8 cellular contexts compared by ENCODE assay signal in genomic region chr17:7560172-7561027, GRCh38. TPM values are rescaled to one million over a fixed set of nuclear protein-coding genes. Genes with fewer than 3 reads are reported as not detected.
DNase-seq lines count a peak whose midpoint lies in the region; ATAC-seq, FAIRE-seq and TF ChIP-seq lines count a peak whose summit lies in the region.

No MANE protein-coding gene starts in this region.

- H3K27me3 ChIP-seq in SJCRH30 (no peaks in the 10 kb centered on the region), GM12878 (replicated peaks in 1 of 2; ENCODE audit: control insufficient read depth in 2 of 2, insufficient read depth in 2 of 2, low read length in 1 of 2) (no peaks in the 10 kb centered on the region), smooth muscle cell (ENCODE audit: low read depth) (no peaks in the 10 kb centered on the region)

- H3K4me1 ChIP-seq in SJCRH30: 0 out of 2 replicates have a peak, but pooled peaks cover 5% of the 10 kb centered on the region
- H3K4me1 ChIP-seq in GM12878 (ENCODE audit: control insufficient read depth, insufficient read depth, low read length): peaks cover 37% of the 10 kb centered on the region
- H3K4me1 ChIP-seq in smooth muscle cell (ENCODE audit: low read depth): peaks cover 26% of the 10 kb centered on the region

- H3K9me3 ChIP-seq in SJCRH30 (replicated peaks): no peaks in the 10 kb centered on the region
- H3K9me3 ChIP-seq in GM12878 (replicated peaks; ENCODE audit: control insufficient read depth, insufficient read depth, low read length): no peaks in the 10 kb centered on the region
- no peaks in the 10 kb centered on the region for H3K9me3 ChIP-seq in smooth muscle cell (replicated peaks; ENCODE audit: low read depth)

- H3F3A ChIP-seq in smooth muscle cell (ENCODE audit: low read depth): peaks cover 5% of the 10 kb centered on the region

- 19% methylated on average over 22 of the region's 22 CpGs for WGBS in GM12878 (ENCODE audit: insufficient coverage, insufficient replicate concordance, low lambda C conversion rate, missing lambda C conversion rate)
- 34% methylated on average over 22 of the region's 22 CpGs for WGBS in smooth muscle cell (ENCODE audit: low lambda C conversion rate)

- no TSS peak for BruUV-seq in GM12878 (replicated peaks; lab: Mats Ljungman, UMichigan)

- RAD21 ChIA-PET in GM12878 (lab: Charles Lee; ENCODE audit: unreplicated experiment): interaction anchor here (0.6 to 4.9 kb wide), 33 partner anchors 8 to 279 kb away, joined by 3 to 84 read pairs (median 5); partner anchors contain the start of genes ACAP1, CD68, CHRNB1 and FGF11

- in situ Hi-C loops in GM18951 (cut with MboI; ENCODE audit: low sequenced_read_pairs, unreplicated experiment) (no loop called here), GM12878 (cut with MboI) (loop anchor here (25.0 kb wide), 1 partner anchor 523 kb away; the partner anchor contains the start of genes SLC16A11 and SLC16A13)

- H3K27ac ChIP-seq in 22Rv1 (peak overlapping the region; percentile 93), SJCRH30 (no peak overlapping the region), GM12878 (ENCODE audit: control insufficient read depth, insufficient read depth) (0 out of 2 replicates have a peak overlapping the region, but pooled peaks have one; percentile 2), smooth muscle cell (ENCODE audit: low read depth) (peak overlapping the region; percentile 4)

- TF ChIP-seq POLR2A in GM18951 (IDR thresholded peaks at IDR 0.05; ENCODE audit: extremely low read depth, insufficient read depth, insufficient read length): peak; percentile 21
- TF ChIP-seq POLR2A in GM12878 (IDR thresholded peaks at IDR 0.05; ENCODE audit: low read depth, low read length): no peak

- H3K79me2 ChIP-seq in GM12878 (ENCODE audit: control insufficient read depth, insufficient read depth, low read length): peaks cover 32% of the 10 kb centered on the region
- H3K79me2 ChIP-seq in smooth muscle cell (ENCODE audit: low read depth): peaks cover 35% of the 10 kb centered on the region

- peak; percentile 81 for FAIRE-seq in GM12878 (lab: Jason Lieb, UNC)

- H3K36me3 ChIP-seq in SJCRH30 (peaks cover 9% of the 10 kb centered on the region), GM12878 (ENCODE audit: control insufficient read depth in 2 of 2, insufficient read depth in 2 of 2, low read length in 1 of 2) (peaks cover 7 to 10% of the 10 kb centered on the region in 2 experiments; a peak in 3 of 4 replicates), smooth muscle cell (ENCODE audit: low read depth) (peaks cover 3% of the 10 kb centered on the region)

- no peak for TF ChIP-seq EP300 in GM12878 (IDR thresholded peaks at IDR 0.05; ENCODE audit: borderline replicate concordance in 1 of 2, control insufficient read depth in 1 of 2, low read depth in 2 of 2, low read length in 2 of 2)

- peak overlapping the region; percentile 76 for H3K4me3 ChIP-seq in SJCRH30
- H3K4me3 ChIP-seq in GM12878: peak overlapping the region; percentile 92; the same call in 1 of the 2 replicates
- peak overlapping the region; percentile 97 for H3K4me3 ChIP-seq in smooth muscle cell

- DNase-seq in SJCRH30 (peak; percentile 43 to 46), GM12878 (ENCODE audit: low read depth, low spot score) (no peak), iPS-NIHi11 (ENCODE audit: low spot score) (peak; percentile 78), smooth muscle cell (lab: John Stamatoyannopoulos, UW; ENCODE audit: unreplicated experiment) (no peak), NCI-H2081 treated with DMSO at 0.1 percent for 48 hours (lab: John Stamatoyannopoulos, UW) (no peak), NCI-H2171 treated with DMSO at 0.1 percent for 48 hours (lab: John Stamatoyannopoulos, UW) (no peak)

- H2AFZ ChIP-seq in GM12878 (ENCODE audit: control insufficient read depth, low read depth, low read length): peak overlapping the region; percentile 52
- H2AFZ ChIP-seq in smooth muscle cell (ENCODE audit: low read depth): peak overlapping the region; percentile 9

- CTCF ChIA-PET in GM12878 (lab: Yijun Ruan, JAX): interaction anchor here (0.6 to 6.2 kb wide), 49 partner anchors 8 to 282 kb away, joined by 3 to 192 read pairs (median 6); partner anchors contain the start of genes ACAP1, CD68, CHRNB1 and FGF11

- intact Hi-C loops in GM12878 (cut with micrococcal nuclease; ENCODE audit: unreplicated experiment): loop anchor here (1.0 to 5.0 kb wide), 6 partner anchors 12 to 204 kb away; partner anchors contain the start of genes FGF11 and TMEM102

- TF ChIP-seq RAD21 in GM12878 (IDR thresholded peaks at IDR 0.05; ENCODE audit: insufficient read depth, low read depth, low read length): peak; percentile 33

- H3K4me2 ChIP-seq in GM12878 (ENCODE audit: control insufficient read depth, insufficient read depth): peak overlapping the region; percentile 92
- H3K4me2 ChIP-seq in smooth muscle cell: peak overlapping the region; percentile 97

- H4K20me1 ChIP-seq in GM12878 (ENCODE audit: control insufficient read depth, insufficient read depth) (no peaks in the 10 kb centered on the region), smooth muscle cell (ENCODE audit: low read depth) (no peaks in the 10 kb centered on the region)

- ATAC-seq in GM12878: peak; percentile 73

- H3K9ac ChIP-seq in GM12878 (ENCODE audit: control insufficient read depth, insufficient read depth, low read length) (peak overlapping the region; percentile 18; the same call in 1 of the 2 replicates), smooth muscle cell (ENCODE audit: low read depth) (no peak overlapping the region)

- SMC1A ChIA-PET in GM12878 (lab: Charles Lee; ENCODE audit: uncharacterized antibody, unreplicated experiment): interaction anchor here (0.8 to 4.9 kb wide), 36 partner anchors 8 to 252 kb away, joined by 3 to 67 read pairs (median 5); partner anchors contain the start of genes CD68, TMEM102, TMEM95 and TNFSF12

- POLR2A ChIA-PET in GM12878 (lab: Charles Lee): interaction anchor here (0.5 to 4.2 kb wide), 20 partner anchors 8 to 231 kb away, joined by 3 to 36 read pairs (median 4); partner anchors contain the start of genes CD68, NEURL4, POLR2A and TMEM102

- TF ChIP-seq CTCF in 22Rv1 (IDR thresholded peaks at IDR 0.05) (peak; percentile 67), GM12878 (IDR thresholded peaks at IDR 0.05 in 2 of 3, conservative IDR thresholded peaks at IDR 0.05 in 1 of 3; ENCODE audit: control insufficient read depth in 2 of 3, extremely low read depth in 1 of 3, insufficient read depth in 1 of 3, low read depth in 3 of 3, low read length in 3 of 3) (peak; percentile 68 to 93 (median 83)), smooth muscle cell (IDR thresholded peaks at IDR 0.05; ENCODE audit: borderline replicate concordance, insufficient read depth, poor library complexity, severe bottlenecking) (peak; percentile 45)

RNA-seq across cellular contexts. Expression of gene SENP3, which starts 1.3 kb away (rescaled TPM):
- 63.8 and 73.6 TPM in 2 replicates for total RNA-seq in SJCRH30 (2014; rRNA removed; shearing (Covaris generic))
- 41.1 and 48.2 TPM in 2 replicates for total RNA-seq in GM12878 (2013; cell fraction: nucleolus; rRNA removed)
- total RNA-seq in GM12878 (2014; rRNA removed): 88.4 and 88.8 TPM in 2 replicates
- 77.5 and 78.4 TPM in 2 replicates for total RNA-seq in GM12878 (2014; rRNA removed; fragmentation: Illumina TruSeq; extraction: Trizol)
- 67.0 and 72.8 TPM in 2 replicates for total RNA-seq in GM12878 (2021)
- 52.4 TPM for polyA plus RNA-seq in GM12878 (2011; ENCODE audit: low read depth)
- 74.0 and 99.9 TPM in 2 replicates for polyA plus RNA-seq in GM12878 (2011; rRNA removed)
- polyA plus RNA-seq in GM12878 (2011; cell fraction: cytosol; rRNA removed): 86.2 and 87.5 TPM in 2 replicates
- polyA plus RNA-seq in GM12878 (2011; cell fraction: nucleus; rRNA removed): 122 and 132 TPM in 2 replicates
- 28.4 and 30.1 TPM in 2 replicates for polyA plus RNA-seq in GM12878 (2012)
- polyA plus RNA-seq in GM12878 (2014; fragmentation: Illumina TruSeq; extraction: Trizol): 113 and 134 TPM in 2 replicates
- 1 to 10 TPM; 1.8 TPM for polyA plus RNA-seq in GM12878 (2014; fragmentation: Nextera tagmentation; extraction: Ambion mirVana)
- 78.3 and 81.9 TPM in 2 replicates for polyA plus RNA-seq in GM12878 (2014; rRNA removed)
- polyA plus RNA-seq in GM12878 (2016; fragmentation: Nextera tagmentation; extraction: Ambion mirVana): 1 to 10 TPM; 5.1 to 6.5 TPM
- polyA minus RNA-seq in GM12878 (2011; rRNA and poly(A)+ RNA removed): 65.7 and 76.4 TPM in 2 replicates
- polyA minus RNA-seq in GM12878 (2011; cell fraction: cytosol; rRNA and poly(A)+ RNA removed): 27.5 and 33.0 TPM in 2 replicates
- polyA minus RNA-seq in GM12878 (2011; cell fraction: nucleus; rRNA and poly(A)+ RNA removed): 16.3 and 29.1 TPM in 2 replicates
- 72.1 and 90.3 TPM in 2 replicates for total RNA-seq in smooth muscle cell
- polyA plus RNA-seq in smooth muscle cell: 33.7 and 35.7 TPM in 2 replicates

RNA-seq across cellular contexts. Expression of gene TNFSF13, which starts 1.9 kb away (rescaled TPM):
- 0.40 and 0.41 TPM in 2 replicates for total RNA-seq in SJCRH30 (2014; rRNA removed; shearing (Covaris generic))
- total RNA-seq in GM12878 (2013; cell fraction: nucleolus; rRNA removed): 13.9 and 18.6 TPM in 2 replicates
- 7.6 and 9.3 TPM in 2 replicates for total RNA-seq in GM12878 (2014; rRNA removed)
- total RNA-seq in GM12878 (2014; rRNA removed; fragmentation: Illumina TruSeq; extraction: Trizol): 6.0 and 6.1 TPM in 2 replicates
- total RNA-seq in GM12878 (2021): 14.5 and 14.6 TPM in 2 replicates
- 7.1 TPM for polyA plus RNA-seq in GM12878 (2011; ENCODE audit: low read depth)
- 10.0 and 11.3 TPM in 2 replicates for polyA plus RNA-seq in GM12878 (2011; rRNA removed)
- polyA plus RNA-seq in GM12878 (2011; cell fraction: cytosol; rRNA removed): 9.6 and 11.2 TPM in 2 replicates
- polyA plus RNA-seq in GM12878 (2011; cell fraction: nucleus; rRNA removed): 39.8 and 46.6 TPM in 2 replicates
- polyA plus RNA-seq in GM12878 (2012): 7.7 and 8.9 TPM in 2 replicates
- polyA plus RNA-seq in GM12878 (2014; fragmentation: Illumina TruSeq; extraction: Trizol): 10.0 and 10.8 TPM in 2 replicates
- polyA plus RNA-seq in GM12878 (2014; fragmentation: Nextera tagmentation; extraction: Ambion mirVana): under 1 TPM; 0.56 to 0.84 TPM
- 10.7 and 12.1 TPM in 2 replicates for polyA plus RNA-seq in GM12878 (2014; rRNA removed)
- 10 to 100 TPM in 1 of 2 experiments, 1 to 10 TPM in 1; 9.4 to 10.2 TPM for polyA plus RNA-seq in GM12878 (2016; fragmentation: Nextera tagmentation; extraction: Ambion mirVana)
- polyA minus RNA-seq in GM12878 (2011; rRNA and poly(A)+ RNA removed): 5.6 and 6.7 TPM in 2 replicates
- 2.2 and 4.0 TPM in 2 replicates for polyA minus RNA-seq in GM12878 (2011; cell fraction: cytosol; rRNA and poly(A)+ RNA removed)
- 10.5 and 14.1 TPM in 2 replicates for polyA minus RNA-seq in GM12878 (2011; cell fraction: nucleus; rRNA and poly(A)+ RNA removed)
- total RNA-seq in smooth muscle cell: 0.18 and 4.1 TPM in 2 replicates
- 0.38 and 1.6 TPM in 2 replicates for polyA plus RNA-seq in smooth muscle cell

RNA-seq across cellular contexts. Expression of gene TNFSF12, which starts 11.5 kb away (rescaled TPM):
- not detected in 2 replicates for total RNA-seq in SJCRH30 (2014; rRNA removed; shearing (Covaris generic))
- total RNA-seq in GM12878 (2013; cell fraction: nucleolus; rRNA removed): 1.0 TPM in 2 replicates
- total RNA-seq in GM12878 (2014; rRNA removed): 4.3 and 5.8 TPM in 2 replicates
- 2.9 and 3.2 TPM in 2 replicates for total RNA-seq in GM12878 (2014; rRNA removed; fragmentation: Illumina TruSeq; extraction: Trizol)
- total RNA-seq in GM12878 (2021): 6.7 and 7.0 TPM in 2 replicates
- 3.0 TPM for polyA plus RNA-seq in GM12878 (2011; ENCODE audit: low read depth)
- 1.3 and 2.5 TPM in 2 replicates for polyA plus RNA-seq in GM12878 (2011; rRNA removed)
- polyA plus RNA-seq in GM12878 (2011; cell fraction: cytosol; rRNA removed): 3.5 and 4.0 TPM in 2 replicates
- 1.2 and 1.8 TPM in 2 replicates for polyA plus RNA-seq in GM12878 (2011; cell fraction: nucleus; rRNA removed)
- 4.3 and 7.2 TPM in 2 replicates for polyA plus RNA-seq in GM12878 (2012)
- 1.1 and 2.6 TPM in 2 replicates for polyA plus RNA-seq in GM12878 (2014; fragmentation: Illumina TruSeq; extraction: Trizol)
- under 1 TPM; 0.32 to 0.53 TPM for polyA plus RNA-seq in GM12878 (2014; fragmentation: Nextera tagmentation; extraction: Ambion mirVana)
- 5.0 and 5.1 TPM in 2 replicates for polyA plus RNA-seq in GM12878 (2014; rRNA removed)
- polyA plus RNA-seq in GM12878 (2016; fragmentation: Nextera tagmentation; extraction: Ambion mirVana): 1 to 10 TPM; 1.2 to 1.6 TPM
- polyA minus RNA-seq in GM12878 (2011; rRNA and poly(A)+ RNA removed): 0.62 and 2.3 TPM in 2 replicates
- polyA minus RNA-seq in GM12878 (2011; cell fraction: cytosol; rRNA and poly(A)+ RNA removed): 0.94 TPM in 1 of 2 replicates, not detected in the other
- polyA minus RNA-seq in GM12878 (2011; cell fraction: nucleus; rRNA and poly(A)+ RNA removed): not detected in 2 replicates
- 5.9 and 6.2 TPM in 2 replicates for total RNA-seq in smooth muscle cell
- 13.6 and 16.1 TPM in 2 replicates for polyA plus RNA-seq in smooth muscle cell

RNA-seq across cellular contexts. Expression of gene CD68, which starts 19.0 kb away (rescaled TPM):
- total RNA-seq in SJCRH30 (2014; rRNA removed; shearing (Covaris generic)): 0.18 TPM in 1 of 2 replicates, not detected in the other
- 2.3 and 4.1 TPM in 2 replicates for total RNA-seq in GM12878 (2013; cell fraction: nucleolus; rRNA removed)
- total RNA-seq in GM12878 (2014; rRNA removed) (2.6 and 3.4 TPM in 2 replicates), GM12878 (2014; rRNA removed; fragmentation: Illumina TruSeq; extraction: Trizol) (3.7 TPM in 2 replicates), GM12878 (2021) (2.6 and 3.2 TPM in 2 replicates), smooth muscle cell (20.7 and 22.7 TPM in 2 replicates)
- polyA plus RNA-seq in GM12878 (2011; ENCODE audit: low read depth): 4.0 TPM
- polyA plus RNA-seq in GM12878 (2011; rRNA removed) (2.7 and 6.9 TPM in 2 replicates), GM12878 (2014; fragmentation: Illumina TruSeq; extraction: Trizol) (3.0 and 6.1 TPM in 2 replicates), GM12878 (2014; fragmentation: Nextera tagmentation; extraction: Ambion mirVana) (1 to 10 TPM; 3.7 to 5.0 TPM), GM12878 (2014; rRNA removed) (4.2 and 4.3 TPM in 2 replicates), GM12878 (2016; fragmentation: Nextera tagmentation; extraction: Ambion mirVana) (1 to 10 TPM; 3.2 to 3.9 TPM), smooth muscle cell (27.5 and 30.2 TPM in 2 replicates)
- polyA plus RNA-seq in GM12878 (2011; cell fraction: cytosol; rRNA removed): 6.2 and 6.4 TPM in 2 replicates
- polyA plus RNA-seq in GM12878 (2011; cell fraction: nucleus; rRNA removed): 3.3 and 6.3 TPM in 2 replicates
- polyA plus RNA-seq in GM12878 (2012): 7.1 and 7.6 TPM in 2 replicates
- polyA minus RNA-seq in GM12878 (2011; rRNA and poly(A)+ RNA removed): 1.8 and 3.2 TPM in 2 replicates
- 2.0 and 4.3 TPM in 2 replicates for polyA minus RNA-seq in GM12878 (2011; cell fraction: cytosol; rRNA and poly(A)+ RNA removed)
- polyA minus RNA-seq in GM12878 (2011; cell fraction: nucleus; rRNA and poly(A)+ RNA removed): 2.5 and 11.0 TPM in 2 replicates

RNA-seq across cellular contexts. Expression of gene MPDU1, which starts 23.3 kb away (rescaled TPM):
- total RNA-seq in SJCRH30 (2014; rRNA removed; shearing (Covaris generic)): 44.1 and 49.9 TPM in 2 replicates
- total RNA-seq in GM12878 (2013; cell fraction: nucleolus; rRNA removed): 51.1 and 59.2 TPM in 2 replicates
- total RNA-seq in GM12878 (2014; rRNA removed): 91.5 and 95.2 TPM in 2 replicates
- total RNA-seq in GM12878 (2014; rRNA removed; fragmentation: Illumina TruSeq; extraction: Trizol): 68.8 and 69.2 TPM in 2 replicates
- total RNA-seq in GM12878 (2021): 44.3 and 52.7 TPM in 2 replicates
- 36.3 TPM for polyA plus RNA-seq in GM12878 (2011; ENCODE audit: low read depth)
- polyA plus RNA-seq in GM12878 (2011; rRNA removed): 67.0 and 98.8 TPM in 2 replicates
- polyA plus RNA-seq in GM12878 (2011; cell fraction: cytosol; rRNA removed): 169 and 174 TPM in 2 replicates
- polyA plus RNA-seq in GM12878 (2011; cell fraction: nucleus; rRNA removed): 82.8 and 91.1 TPM in 2 replicates
- 37.5 and 41.5 TPM in 2 replicates for polyA plus RNA-seq in GM12878 (2012)
- polyA plus RNA-seq in GM12878 (2014; fragmentation: Illumina TruSeq; extraction: Trizol): 130 and 138 TPM in 2 replicates
- polyA plus RNA-seq in GM12878 (2014; fragmentation: Nextera tagmentation; extraction: Ambion mirVana): 10 to 100 TPM in 1 of 2 experiments, 1 to 10 TPM in 1; 3.6 to 11.6 TPM
- polyA plus RNA-seq in GM12878 (2014; rRNA removed): 64.4 and 78.9 TPM in 2 replicates
- polyA plus RNA-seq in GM12878 (2016; fragmentation: Nextera tagmentation; extraction: Ambion mirVana): 10 to 100 TPM; 78.9 to 80.1 TPM
- 83.3 and 99.3 TPM in 2 replicates for polyA minus RNA-seq in GM12878 (2011; rRNA and poly(A)+ RNA removed)
- 14.3 and 16.9 TPM in 2 replicates for polyA minus RNA-seq in GM12878 (2011; cell fraction: cytosol; rRNA and poly(A)+ RNA removed)
- 11.2 and 24.4 TPM in 2 replicates for polyA minus RNA-seq in GM12878 (2011; cell fraction: nucleus; rRNA and poly(A)+ RNA removed)
- total RNA-seq in smooth muscle cell: 155 and 228 TPM in 2 replicates
- polyA plus RNA-seq in smooth muscle cell: 70.7 and 75.1 TPM in 2 replicates

Comparison
In these comparisons a context has a peak if more than half of its experiments do, and no peak if none do; other contexts are left out.
1. DNase-seq: peak in SJCRH30 (2 of 2) and iPS-NIHi11 (single experiment); none in GM12878 (single experiment), smooth muscle cell (single experiment), NCI-H2081 treated with DMSO at 0.1 percent for 48 hours (single experiment) and NCI-H2171 treated with DMSO at 0.1 percent for 48 hours (single experiment).
2. Peak in every context shown above with its lines, with median percentiles within 50 percentile points of each other: CTCF ChIP-seq and H3K4me3 ChIP-seq.